ENCODE assay signal across 1 cellular context in genomic region chr12:76876696-76877229, GRCh38.
TF ChIP-seq lines count a peak whose summit lies in the region.

No MANE protein-coding gene starts in this region.

TF ChIP-seq in WTC11, 78 proteins besides CTCF, POLR2A, EP300 and RAD21 (continued from another document):
- TF ChIP-seq E2F1 (CRISPR knock-in tag; IDR thresholded peaks at IDR 0.05) (no peak), MLX (CRISPR knock-in tag; IDR thresholded peaks at IDR 0.05) (no peak), ZSCAN18 (CRISPR knock-in tag; IDR thresholded peaks at IDR 0.05) (no peak)
